ENCODE assay signal across 14 cellular contexts in the genomic region with DNA sequence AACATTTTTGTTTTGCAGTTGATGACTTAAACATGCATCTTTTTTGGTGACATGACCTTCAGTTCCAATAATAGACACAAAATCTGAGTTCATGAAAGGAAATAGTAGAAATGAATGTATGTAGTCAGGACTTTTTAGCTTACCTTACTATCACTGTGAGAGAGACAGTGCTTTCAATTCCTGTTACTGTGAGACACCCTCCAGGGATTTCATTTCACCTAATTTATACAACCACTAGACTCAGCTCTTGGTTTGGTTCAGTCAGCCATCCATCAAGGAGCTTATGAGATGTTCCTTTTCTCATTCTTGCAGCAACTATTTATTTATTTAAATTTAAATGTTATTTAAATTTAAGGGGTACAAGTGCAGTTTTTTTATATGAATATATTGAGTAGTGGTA.
DNase-seq lines count a peak whose midpoint lies in the region; ATAC-seq and TF ChIP-seq lines count a peak whose summit lies in the region.
"Had no signal": no experiment of that assay in that cellular context is flagged by ENCODE, and none has a peak within 500 bp of the region (broad histone marks: within the 10 kb centered on the region; RNA-seq: fewer than 3 reads in every experiment).

No MANE protein-coding gene starts in this region.

- TF ChIP-seq POLR2A in stomach (IDR thresholded peaks at IDR 0.05), result no peak

- in situ Hi-C loops in brain microvascular endothelial cell (cut with HindIII; ENCODE audit: low pct_ligation_motif_present, low sequenced_read_pairs), result no loop called here

- ATAC-seq in GM19351 (IDR thresholded peaks at IDR 0.05; ENCODE audit: unreplicated experiment) (peak; percentile 99), HG02759 (IDR thresholded peaks at IDR 0.05; ENCODE audit: unreplicated experiment) (peak; percentile 93), HG03439 (IDR thresholded peaks at IDR 0.05; ENCODE audit: unreplicated experiment) (peak; percentile 69)

- H3K4me3 ChIP-seq in GM12865 (ENCODE audit: low read depth, low read length), result no peak overlapping the region
- H3K4me3 ChIP-seq in stomach, result no peak overlapping the region
- H3K4me3 ChIP-seq in brain microvascular endothelial cell (ENCODE audit: low read depth, low read length), result no peak overlapping the region
- H3K4me3 ChIP-seq: SK-N-MC had no signal

- no peaks in the 10 kb centered on the region for H3K9me3 ChIP-seq in stomach

- DNase-seq in GM12865 (ENCODE audit: low read depth), result peak; percentile 57
- no peak for DNase-seq in posterior cingulate gyrus
- no peak for DNase-seq in stomach
- no peak for DNase-seq in brain microvascular endothelial cell
- no peak for DNase-seq in NCI-H446 treated with DMSO at 0.1 percent for 48 hours (lab: John Stamatoyannopoulos, UW)
- DNase-seq: activated CD4-positive, alpha-beta T cell treated with anti-CD3 and anti-CD28 coated beads for 1 hour; erythroblast; NCI-H1048; NCI-H69; stimulated activated CD4-positive, alpha-beta T cell treated with anti-CD3 and anti-CD28 coated beads, Interleukin-4, amount 100 ng/mL, for 4 hours had no signal

- no peaks in the 10 kb centered on the region for H3K27me3 ChIP-seq in stomach
- H3K27me3 ChIP-seq in brain microvascular endothelial cell (replicated peaks), result no peaks in the 10 kb centered on the region

- TF ChIP-seq EP300 in stomach (IDR thresholded peaks at IDR 0.05), result no peak

- H3K36me3 ChIP-seq in stomach, result peaks cover 5 to 35% (median 30%) of the 10 kb centered on the region in 4 donors
- H3K36me3 ChIP-seq in brain microvascular endothelial cell (replicated peaks), result no peaks in the 10 kb centered on the region

- no peak for TF ChIP-seq CTCF in GM12865 (IDR thresholded peaks at IDR 0.05; ENCODE audit: insufficient read depth, low read depth, low read length, missing control alignments)
- no peak for TF ChIP-seq CTCF in stomach (IDR thresholded peaks at IDR 0.05)
- no peak for TF ChIP-seq CTCF in brain microvascular endothelial cell (IDR thresholded peaks at IDR 0.05; ENCODE audit: low read depth, low read length, missing control alignments)

- H3K27ac ChIP-seq in stomach, result no peak overlapping the region
- no peak overlapping the region for H3K27ac ChIP-seq in brain microvascular endothelial cell
- H3K27ac ChIP-seq: SK-N-MC had no signal

- intact Hi-C loops in posterior cingulate gyrus (cut with DNase I), result no loop called here
- intact Hi-C loops in stomach (cut with DNase I; ENCODE audit: low total_unique reads), result no loop called here

- H3K4me1 ChIP-seq in stomach, result peaks cover 0 to 15% (median under 1%) of the 10 kb centered on the region in 4 donors
